Comparison of ENCODE assay signal across 18 cellular contexts in genomic region chrX:20857746-20858145, GRCh38.
A peak's percentile ranks its signal among the peaks of the same experiment; 100 is the strongest.
DNase-seq lines count a peak whose midpoint lies in the region; ATAC-seq and TF ChIP-seq lines count a peak whose summit lies in the region.
"Had no signal": no experiment of that assay in that cellular context is flagged by ENCODE, and none has a peak within 500 bp of the region (broad histone marks: within the 10 kb centered on the region; RNA-seq: fewer than 3 reads in every experiment).

No MANE protein-coding gene starts in this region.

- H3K4me2 ChIP-seq in osteoblast (ENCODE audit: insufficient read depth, low read length): no peak overlapping the region
- H3K4me2 ChIP-seq: hepatocyte had no signal

- no peak for TF ChIP-seq EP300 in gastroesophageal sphincter (IDR thresholded peaks at IDR 0.05)

- no peaks in the 10 kb centered on the region for H4K20me1 ChIP-seq in osteoblast (ENCODE audit: insufficient read depth, low read length)

- no peak for TF ChIP-seq CTCF in gastroesophageal sphincter (IDR thresholded peaks at IDR 0.05)
- no peak for TF ChIP-seq CTCF in osteoblast (IDR thresholded peaks at IDR 0.05; ENCODE audit: extremely low read depth, low read depth, low read length)

- H3K9me3 ChIP-seq in adipocyte (ENCODE audit: control insufficient read depth, low read length): peaks cover 18% of the 10 kb centered on the region
- H3K9me3 ChIP-seq in gastroesophageal sphincter: peaks cover 0 to 8% (median 0%) of the 10 kb centered on the region in 3 donors
- H3K9me3 ChIP-seq in osteoblast (ENCODE audit: low read depth, low read length): no peaks in the 10 kb centered on the region
- H3K9me3 ChIP-seq: lower lobe of right lung, MG63 had no signal

- WGBS in gastroesophageal sphincter (ENCODE audit: low coverage in 1 of 2), 2 donors: 46 to 53% methylated on average over 2 to 3 of the region's 3 CpGs

- no peak overlapping the region for H3K9ac ChIP-seq in adipocyte (ENCODE audit: low read length)

- TF ChIP-seq POLR2A in gastroesophageal sphincter (IDR thresholded peaks at IDR 0.05) (no peak), erythroblast (IDR thresholded peaks at IDR 0.05; ENCODE audit: low read length) (no peak)

- H3K4me3 ChIP-seq in adipocyte (ENCODE audit: low read length) (no peak overlapping the region), gastroesophageal sphincter (no peak overlapping the region), osteoblast (ENCODE audit: insufficient read depth, low read length) (no peak overlapping the region)
- H3K4me3 ChIP-seq: ascending aorta, hepatocyte, lower lobe of right lung, MG63 had no signal

- intact Hi-C loops in posterior vena cava (cut with DNase I): no loop called here

- ATAC-seq in gastroesophageal sphincter: peak; percentile 34
- ATAC-seq: activated T-cell treated with anti-CD3 and anti-CD28 coated beads, Interleukin-2, amount 50 U/mL, for 72 hours; lower lobe of right lung had no signal

- H3K36me3 ChIP-seq in adipocyte (ENCODE audit: control insufficient read depth, insufficient read depth, low read length, severe bottlenecking): no peaks in the 10 kb centered on the region
- H3K36me3 ChIP-seq in gastroesophageal sphincter: no peaks in the 10 kb centered on the region
- no peaks in the 10 kb centered on the region for H3K36me3 ChIP-seq in osteoblast (ENCODE audit: insufficient read depth, low read length)
- H3K36me3 ChIP-seq: ascending aorta, lower lobe of right lung, MG63 had no signal

- peak; percentile 42 for DNase-seq in COLO829 (ENCODE audit: low spot score)
- peak; percentile 0 for DNase-seq in adipocyte (ENCODE audit: low read depth)
- DNase-seq in osteoblast (ENCODE audit: insufficient read length, low spot score, missing footprints): no peak
- no peak for DNase-seq in posterior vena cava (ENCODE audit: low spot score)
- DNase-seq in cortex of kidney (lab: John Stamatoyannopoulos, UW): no peak
- DNase-seq in middle frontal gyrus (ENCODE audit: extremely low spot score, low spot score): no peak
- DNase-seq in erythroblast (lab: John Stamatoyannopoulos, UW): no peak
- DNase-seq: activated CD4-positive, alpha-beta T cell treated with anti-CD3 and anti-CD28 coated beads for 4 hours; activated T-cell treated with anti-CD3 and anti-CD28 coated beads, Interleukin-2, amount 50 U/mL, for 72 hours; AML-193; DND-41; lower lobe of right lung; MG63; NCI-H345; OCI-M1 had no signal

- H3K79me2 ChIP-seq in osteoblast (ENCODE audit: insufficient read depth, low read length): no peaks in the 10 kb centered on the region
- H3K79me2 ChIP-seq: hepatocyte had no signal

- H3K27ac ChIP-seq in gastroesophageal sphincter (no peak overlapping the region), osteoblast (ENCODE audit: low read depth, low read length) (no peak overlapping the region)
- H3K27ac ChIP-seq: ascending aorta, hepatocyte, lower lobe of right lung had no signal

- peak overlapping the region; percentile 35 for H2AFZ ChIP-seq in osteoblast (ENCODE audit: low read length)
- H2AFZ ChIP-seq: hepatocyte had no signal

- H3K27me3 ChIP-seq in adipocyte (replicated peaks; ENCODE audit: control insufficient read depth, insufficient read depth, low read length) (no peaks in the 10 kb centered on the region), gastroesophageal sphincter (no peaks in the 10 kb centered on the region), osteoblast (ENCODE audit: insufficient read depth, low read length) (no peaks in the 10 kb centered on the region)
- H3K27me3 ChIP-seq: ascending aorta, hepatocyte, MG63 had no signal

- H3K4me1 ChIP-seq in adipocyte (ENCODE audit: control insufficient read depth, insufficient read depth, low read length): peaks cover 9% of the 10 kb centered on the region
- H3K4me1 ChIP-seq in gastroesophageal sphincter: no peaks in the 10 kb centered on the region
- no peaks in the 10 kb centered on the region for H3K4me1 ChIP-seq in osteoblast (ENCODE audit: insufficient read depth, low read length)
- H3K4me1 ChIP-seq: ascending aorta, lower lobe of right lung had no signal

Comparison
In these comparisons a context has a peak if more than half of its experiments do, and no peak if none do; other contexts are left out.
1. DNase-seq: peak in COLO829 (single experiment) and adipocyte (single experiment); none in osteoblast (single experiment), posterior vena cava (single experiment), cortex of kidney (single experiment), middle frontal gyrus (single experiment) and erythroblast (0 of 2).